16 cellular contexts compared by ENCODE assay signal in the genomic region with DNA sequence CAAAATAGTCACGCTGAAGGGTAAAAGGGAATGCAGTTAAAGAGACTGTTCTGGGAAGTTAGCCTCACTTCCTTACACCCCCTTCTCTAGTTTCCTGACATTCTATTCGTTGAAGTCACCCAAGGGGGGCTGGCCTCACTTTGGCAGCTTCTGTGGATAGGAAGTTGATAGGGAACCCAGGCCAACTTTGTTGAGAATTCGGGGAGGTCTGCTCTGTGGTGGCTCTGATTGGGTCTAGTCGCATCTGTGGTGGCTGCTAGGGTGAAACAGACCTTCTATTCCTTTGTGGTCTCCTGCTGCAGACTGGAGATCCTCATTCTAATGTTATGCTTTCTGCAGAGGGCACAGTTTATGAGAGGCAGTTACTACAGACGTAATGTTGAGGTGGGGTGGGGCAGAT. TPM values are rescaled to one million over a fixed set of nuclear protein-coding genes. Genes with fewer than 3 reads are reported as not detected.
DNase-seq lines count a peak whose midpoint lies in the region; ATAC-seq lines count a peak whose summit lies in the region.
"Had no signal": no experiment of that assay in that cellular context is flagged by ENCODE, and none has a peak within 500 bp of the region (broad histone marks: within the 10 kb centered on the region; RNA-seq: fewer than 3 reads in every experiment).

No MANE protein-coding gene starts in this region.

- ATAC-seq in activated T-cell treated with anti-CD3 and anti-CD28 coated beads, Interleukin-2, amount 50 U/mL, for 4 hours, result no peak
- ATAC-seq: T-helper 17 cell had no signal

- H3K27ac Mint-ChIP-seq in activated T-cell treated with anti-CD3 and anti-CD28 coated beads, Interleukin-2, amount 50 U/mL, for 24 hours, result peak overlapping the region; percentile 96
- H3K27ac Mint-ChIP-seq in activated naive CD8-positive, alpha-beta T cell, result peak overlapping the region; percentile 50
- H3K27ac Mint-ChIP-seq: T-helper 17 cell had no signal

- peak overlapping the region; percentile 7 for H3K4me3 Mint-ChIP-seq in activated T-cell treated with anti-CD3 and anti-CD28 coated beads, Interleukin-2, amount 50 U/mL, for 24 hours
- no peak overlapping the region for H3K4me3 Mint-ChIP-seq in activated T-cell treated with anti-CD3 and anti-CD28 coated beads, Interleukin-2, amount 50 U/mL, for 4 hours
- no peak overlapping the region for H3K4me3 Mint-ChIP-seq in activated naive CD8-positive, alpha-beta T cell
- H3K4me3 Mint-ChIP-seq: T-helper 17 cell had no signal

- H3K36me3 Mint-ChIP-seq in activated T-cell treated with anti-CD3 and anti-CD28 coated beads, Interleukin-2, amount 50 U/mL, for 24 hours (ENCODE audit: low read depth), result peaks cover 3% of the 10 kb centered on the region
- H3K36me3 Mint-ChIP-seq in activated T-cell treated with anti-CD3 and anti-CD28 coated beads, Interleukin-2, amount 50 U/mL, for 4 hours (ENCODE audit: insufficient read depth), result no peaks in the 10 kb centered on the region
- peaks cover 6% of the 10 kb centered on the region for H3K36me3 Mint-ChIP-seq in activated naive CD8-positive, alpha-beta T cell

- H3K27me3 Mint-ChIP-seq in activated T-cell treated with anti-CD3 and anti-CD28 coated beads, Interleukin-2, amount 50 U/mL, for 24 hours, result no peaks in the 10 kb centered on the region
- H3K27me3 Mint-ChIP-seq in activated T-cell treated with anti-CD3 and anti-CD28 coated beads, Interleukin-2, amount 50 U/mL, for 4 hours (ENCODE audit: low read depth), result no peaks in the 10 kb centered on the region
- H3K27me3 Mint-ChIP-seq in activated naive CD8-positive, alpha-beta T cell, result no peaks in the 10 kb centered on the region

- H3K9me3 Mint-ChIP-seq in activated T-cell treated with anti-CD3 and anti-CD28 coated beads, Interleukin-2, amount 50 U/mL, for 24 hours, result no peaks in the 10 kb centered on the region
- H3K9me3 Mint-ChIP-seq in activated T-cell treated with anti-CD3 and anti-CD28 coated beads, Interleukin-2, amount 50 U/mL, for 4 hours, result no peaks in the 10 kb centered on the region
- no peaks in the 10 kb centered on the region for H3K9me3 Mint-ChIP-seq in activated naive CD8-positive, alpha-beta T cell (ENCODE audit: low read depth)

- peaks cover 91% of the 10 kb centered on the region for H3K4me1 Mint-ChIP-seq in activated T-cell treated with anti-CD3 and anti-CD28 coated beads, Interleukin-2, amount 50 U/mL, for 24 hours (ENCODE audit: low read depth)
- peaks cover 57% of the 10 kb centered on the region for H3K4me1 Mint-ChIP-seq in activated T-cell treated with anti-CD3 and anti-CD28 coated beads, Interleukin-2, amount 50 U/mL, for 4 hours (ENCODE audit: low read depth)
- peaks cover 60% of the 10 kb centered on the region for H3K4me1 Mint-ChIP-seq in activated naive CD8-positive, alpha-beta T cell (ENCODE audit: low read depth)

- DNase-seq in activated T-cell treated with anti-CD3 and anti-CD28 coated beads, Interleukin-2, amount 50 U/mL, for 24 hours, result no peak
- no peak for DNase-seq in activated T-cell treated with anti-CD3 and anti-CD28 coated beads, Interleukin-2, amount 50 U/mL, for 4 hours
- DNase-seq in MV-4-11 (lab: John Stamatoyannopoulos, UW) (peak; percentile 93), pons (ENCODE audit: low spot score) (peak; percentile 15), T1000 (lab: John Stamatoyannopoulos, UW) (no peak), anterior cingulate cortex (lab: John Stamatoyannopoulos, UW) (no peak)
- DNase-seq in activated CD4-positive, CD25-positive, alpha-beta regulatory T cell (lab: John Stamatoyannopoulos, UW), result no peak
- DNase-seq: cerebellar nuclear complex, NCI-H1694 treated with DMSO at 0.1 percent for 48 hours, NCI-H524 treated with DMSO at 0.1 percent for 48 hours, ovary, T-helper 17 cell had no signal

RNA-seq across cellular contexts. Expression of a gene that starts 28.8 kb away (rescaled TPM):
- total RNA-seq in activated T-cell treated with anti-CD3 and anti-CD28 coated beads, Interleukin-2, amount 50 U/mL, for 4 hours, result 1,000 to 10,000 TPM; 1,078 to 3,056 (median 1,179) TPM
- total RNA-seq: frontal cortex, RPMI7951 had no signal

RNA-seq across cellular contexts. Expression of a gene that starts 53.3 kb away (rescaled TPM):
- total RNA-seq in activated T-cell treated with anti-CD3 and anti-CD28 coated beads, Interleukin-2, amount 50 U/mL, for 4 hours, result 100 to 1,000 TPM in 1 of 3 donors, 10 to 100 TPM in 2; 34.7 to 116 (median 58.8) TPM
- total RNA-seq: frontal cortex, RPMI7951, subcutaneous adipose tissue had no signal

Comparison
In these comparisons a context has a peak if more than half of its experiments do, and no peak if none do; other contexts are left out.
1. DNase-seq: peak in MV-4-11 (single experiment) and pons (single experiment); none in activated T-cell treated with anti-CD3 and anti-CD28 coated beads, Interleukin-2, amount 50 U/mL, for 24 hours (single experiment), activated T-cell treated with anti-CD3 and anti-CD28 coated beads, Interleukin-2, amount 50 U/mL, for 4 hours (single experiment), T1000 (single experiment), activated CD4-positive, CD25-positive, alpha-beta regulatory T cell (0 of 4) and anterior cingulate cortex (0 of 58).